1 cellular context compared by ENCODE assay signal in the genomic region with DNA sequence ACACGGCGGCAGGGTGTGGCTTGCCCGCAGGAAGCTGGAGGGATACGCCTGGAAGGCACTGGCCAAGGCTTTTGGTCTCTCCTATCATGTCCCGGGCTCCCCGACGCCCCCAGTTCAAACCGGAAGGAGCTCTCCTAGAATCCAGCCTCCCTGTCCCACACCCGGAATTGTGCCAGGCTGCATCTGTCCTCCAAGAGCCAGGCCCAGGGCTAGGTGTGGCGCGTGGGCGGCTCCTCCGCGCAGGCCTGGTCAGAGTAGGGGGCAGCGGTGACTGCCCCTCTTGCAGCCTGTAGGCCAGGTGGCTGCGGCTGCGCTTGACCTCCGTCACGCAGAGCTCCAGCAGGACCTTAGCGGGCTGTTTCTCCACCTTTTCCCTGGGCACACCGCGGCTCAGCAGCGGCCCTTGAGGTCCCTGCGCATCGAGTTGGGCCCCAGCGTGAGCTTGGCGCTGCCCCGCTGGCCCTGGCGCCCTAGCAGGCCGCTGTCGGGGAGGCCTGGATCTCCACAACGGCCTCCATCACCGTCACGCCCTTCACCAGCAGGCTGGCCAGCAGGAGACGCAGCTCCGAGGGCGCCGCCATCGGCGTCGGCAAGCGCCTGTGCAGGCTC.
TF ChIP-seq lines count a peak whose summit lies in the region.

No MANE protein-coding gene starts in this region.

TF ChIP-seq in HepG2, 621 proteins besides CTCF, POLR2A, EP300 and RAD21:
- TF ChIP-seq, protein P1, sequence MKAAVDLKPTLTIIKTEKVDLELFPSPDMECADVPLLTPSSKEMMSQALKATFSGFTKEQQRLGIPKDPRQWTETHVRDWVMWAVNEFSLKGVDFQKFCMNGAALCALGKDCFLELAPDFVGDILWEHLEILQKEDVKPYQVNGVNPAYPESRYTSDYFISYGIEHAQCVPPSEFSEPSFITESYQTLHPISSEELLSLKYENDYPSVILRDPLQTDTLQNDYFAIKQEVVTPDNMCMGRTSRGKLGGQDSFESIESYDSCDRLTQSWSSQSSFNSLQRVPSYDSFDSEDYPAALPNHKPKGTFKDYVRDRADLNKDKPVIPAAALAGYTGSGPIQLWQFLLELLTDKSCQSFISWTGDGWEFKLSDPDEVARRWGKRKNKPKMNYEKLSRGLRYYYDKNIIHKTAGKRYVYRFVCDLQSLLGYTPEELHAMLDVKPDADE (CRISPR knock-in tag; IDR thresholded peaks at IDR 0.05) = no peak
- TF ChIP-seq CCDC6 (CRISPR knock-in tag; IDR thresholded peaks at IDR 0.05) (0 out of 2 replicates have a peak, but pooled peaks have one; percentile 16), ZBTB33 (CRISPR knock-in tag; IDR thresholded peaks at IDR 0.05) (0 out of 2 replicates have a peak, but pooled peaks have one; percentile 8)
